1 cellular context compared by ENCODE assay signal in the genomic region with DNA sequence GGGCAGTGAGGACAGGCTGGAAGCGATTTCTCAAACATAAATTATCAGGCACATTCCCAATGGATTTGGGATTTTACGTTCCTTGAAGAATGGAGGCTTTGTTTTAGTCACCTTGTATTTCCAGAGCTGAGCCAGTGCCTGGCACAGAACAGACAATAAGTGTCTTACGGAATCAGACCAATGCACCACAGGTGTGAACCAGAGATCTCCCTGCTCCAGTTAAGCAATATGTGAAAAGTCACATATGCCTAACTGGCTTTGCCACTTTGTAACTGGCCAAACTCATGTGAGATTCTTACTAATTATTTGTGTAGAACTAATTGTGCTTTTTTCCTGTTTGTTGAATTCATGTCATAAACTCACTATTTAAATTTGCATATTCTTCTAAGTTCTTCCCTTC.
TF ChIP-seq lines count a peak whose summit lies in the region.

No MANE protein-coding gene starts in this region.

TF ChIP-seq in GM23338, 12 proteins besides CTCF, POLR2A, EP300 and RAD21 (continued from another document):
- TF ChIP-seq NANOG (IDR thresholded peaks at IDR 0.05; ENCODE audit: borderline replicate concordance): no peak
